16 cellular contexts compared by ENCODE assay signal in the genomic region with DNA sequence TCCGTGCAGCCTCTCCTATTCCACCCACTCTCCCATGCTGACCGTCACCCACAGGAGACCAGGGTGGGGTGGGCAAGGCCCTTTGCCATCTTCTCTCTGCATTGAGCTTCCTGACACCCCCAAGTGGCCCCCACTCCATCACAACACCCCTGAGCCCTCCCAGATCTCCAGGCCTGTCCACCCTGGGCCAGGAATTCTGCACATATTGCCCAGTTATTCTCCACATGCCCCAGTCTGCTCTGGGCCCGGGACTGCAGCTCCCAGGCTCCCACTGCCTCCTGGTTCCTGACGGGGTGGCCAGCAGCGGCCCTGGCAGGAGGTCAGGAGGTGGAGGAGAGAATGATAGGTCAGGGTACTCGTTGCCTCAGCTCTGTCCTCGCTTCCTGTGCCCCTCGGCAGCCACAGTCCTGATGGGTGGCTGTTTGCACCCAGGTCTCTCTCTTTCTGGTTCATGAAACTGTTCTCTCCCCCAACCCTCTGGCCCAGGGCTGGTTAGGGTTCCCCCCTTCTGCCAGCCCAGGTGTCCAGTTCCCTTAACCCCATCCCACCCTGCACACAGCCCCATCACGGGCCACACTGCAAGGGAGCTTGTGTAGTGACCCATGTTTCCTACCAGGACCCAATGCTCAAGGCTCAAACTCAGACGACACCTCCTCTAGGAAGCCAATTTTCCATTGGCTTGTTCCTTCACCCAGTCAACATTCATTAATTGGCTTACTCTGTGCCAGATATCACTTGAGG. TPM values are rescaled to one million over a fixed set of nuclear protein-coding genes. Genes with fewer than 3 reads are reported as not detected.
DNase-seq lines count a peak whose midpoint lies in the region; ATAC-seq and TF ChIP-seq lines count a peak whose summit lies in the region.
"Had no signal": no experiment of that assay in that cellular context is flagged by ENCODE, and none has a peak within 500 bp of the region (broad histone marks: within the 10 kb centered on the region; RNA-seq: fewer than 3 reads in every experiment).

No MANE protein-coding gene starts in this region.

- ATAC-seq in GM18909 (IDR thresholded peaks at IDR 0.05; ENCODE audit: poor library complexity, unreplicated experiment) (no peak), GM21737 (IDR thresholded peaks at IDR 0.05; ENCODE audit: unreplicated experiment) (no peak)
- ATAC-seq: T-cell had no signal

- intact Hi-C loops in activated T-helper 1 cell treated with anti-CD3 and anti-CD28 coated beads, Interleukin-12 subunit alpha, Interleukin-12 subunit beta, Interleukin-2, Interleukin-4 antibody, amounts not matched to agents 30 ng/mL and 10 ng/mL and 1 ng/mL, durations not matched to agents 14 hours and 24 hours and 36 hours (cut with micrococcal nuclease): no loop called here
- intact Hi-C loops in spleen (cut with DNase I; ENCODE audit: low total_unique reads): no loop called here

- no peak overlapping the region for H3K4me3 Mint-ChIP-seq in HFFc6
- no peak overlapping the region for H3K4me3 Mint-ChIP-seq in activated T-helper 1 cell treated with anti-CD3 and anti-CD28 coated beads, Interleukin-12 subunit alpha, Interleukin-12 subunit beta, Interleukin-2, Interleukin-4 antibody, amounts not matched to agents 30 ng/mL and 10 ng/mL and 1 ng/mL, durations not matched to agents 14 hours and 24 hours and 36 hours
- H3K4me3 Mint-ChIP-seq in type B pancreatic cell: no peak overlapping the region
- H3K4me3 Mint-ChIP-seq: activated naive CD4-positive, alpha-beta T cell treated with anti-CD3 and anti-CD28 coated beads, Interleukin-2, amount 10 ng/mL, durations not matched to agents 7 days and 5 days; T-cell had no signal

- TF ChIP-seq POLR2A in spleen (IDR thresholded peaks at IDR 0.05): no peak

- H3K9me3 Mint-ChIP-seq in HFFc6: no peaks in the 10 kb centered on the region
- H3K9me3 Mint-ChIP-seq in activated T-helper 1 cell treated with anti-CD3 and anti-CD28 coated beads, Interleukin-12 subunit alpha, Interleukin-12 subunit beta, Interleukin-2, Interleukin-4 antibody, amounts not matched to agents 30 ng/mL and 10 ng/mL and 1 ng/mL, durations not matched to agents 14 hours and 24 hours and 36 hours: no peaks in the 10 kb centered on the region
- no peaks in the 10 kb centered on the region for H3K9me3 Mint-ChIP-seq in type B pancreatic cell
- H3K9me3 Mint-ChIP-seq: activated naive CD4-positive, alpha-beta T cell treated with anti-CD3 and anti-CD28 coated beads, Interleukin-2, amount 10 ng/mL, durations not matched to agents 7 days and 5 days; T-cell had no signal

- H3K36me3 ChIP-seq in spleen: no peaks in the 10 kb centered on the region
- H3K36me3 ChIP-seq: neutrophil, prostate gland, SJSA1 had no signal

- H3K27me3 Mint-ChIP-seq in HFFc6 (ENCODE audit: insufficient read depth) (peaks cover 21% of the 10 kb centered on the region), type B pancreatic cell (no peaks in the 10 kb centered on the region)
- H3K27me3 Mint-ChIP-seq in activated T-helper 1 cell treated with anti-CD3 and anti-CD28 coated beads, Interleukin-12 subunit alpha, Interleukin-12 subunit beta, Interleukin-2, Interleukin-4 antibody, amounts not matched to agents 30 ng/mL and 10 ng/mL and 1 ng/mL, durations not matched to agents 14 hours and 24 hours and 36 hours (ENCODE audit: insufficient read depth): no peaks in the 10 kb centered on the region
- H3K27me3 Mint-ChIP-seq: T-cell had no signal

- no peaks in the 10 kb centered on the region for H3K36me3 Mint-ChIP-seq in HFFc6 (ENCODE audit: low read depth)
- H3K36me3 Mint-ChIP-seq in activated T-helper 1 cell treated with anti-CD3 and anti-CD28 coated beads, Interleukin-12 subunit alpha, Interleukin-12 subunit beta, Interleukin-2, Interleukin-4 antibody, amounts not matched to agents 30 ng/mL and 10 ng/mL and 1 ng/mL, durations not matched to agents 14 hours and 24 hours and 36 hours (ENCODE audit: low read depth): no peaks in the 10 kb centered on the region
- no peaks in the 10 kb centered on the region for H3K36me3 Mint-ChIP-seq in type B pancreatic cell
- H3K36me3 Mint-ChIP-seq: activated naive CD4-positive, alpha-beta T cell treated with anti-CD3 and anti-CD28 coated beads, Interleukin-2, amount 10 ng/mL, durations not matched to agents 7 days and 5 days; T-cell had no signal

- peak overlapping the region; percentile 52; the same call in 1 of the 2 replicates for H3K27ac Mint-ChIP-seq in HFFc6
- H3K27ac Mint-ChIP-seq in activated T-helper 1 cell treated with anti-CD3 and anti-CD28 coated beads, Interleukin-12 subunit alpha, Interleukin-12 subunit beta, Interleukin-2, Interleukin-4 antibody, amounts not matched to agents 30 ng/mL and 10 ng/mL and 1 ng/mL, durations not matched to agents 14 hours and 24 hours and 36 hours: peak overlapping the region; percentile 21
- H3K27ac Mint-ChIP-seq in type B pancreatic cell: no peak overlapping the region
- H3K27ac Mint-ChIP-seq: activated naive CD4-positive, alpha-beta T cell treated with anti-CD3 and anti-CD28 coated beads, Interleukin-2, amount 10 ng/mL, durations not matched to agents 7 days and 5 days; T-cell had no signal

- H3K4me1 Mint-ChIP-seq in HFFc6 (ENCODE audit: low read depth) (peaks cover 39% of the 10 kb centered on the region), type B pancreatic cell (ENCODE audit: unreplicated experiment) (no peaks in the 10 kb centered on the region)
- H3K4me1 Mint-ChIP-seq in activated T-helper 1 cell treated with anti-CD3 and anti-CD28 coated beads, Interleukin-12 subunit alpha, Interleukin-12 subunit beta, Interleukin-2, Interleukin-4 antibody, amounts not matched to agents 30 ng/mL and 10 ng/mL and 1 ng/mL, durations not matched to agents 14 hours and 24 hours and 36 hours (ENCODE audit: low read depth): peaks cover 5% of the 10 kb centered on the region
- H3K4me1 Mint-ChIP-seq: activated naive CD4-positive, alpha-beta T cell treated with anti-CD3 and anti-CD28 coated beads, Interleukin-2, amount 10 ng/mL, durations not matched to agents 7 days and 5 days had no signal

- H3K27me3 ChIP-seq in layer of hippocampus (ENCODE audit: control insufficient read depth, insufficient read depth, low read length) (no peaks in the 10 kb centered on the region), spleen (replicated peaks in 1 of 7) (no peaks in the 10 kb centered on the region)
- H3K27me3 ChIP-seq: neutrophil had no signal

- 86 to 93% (median 92%) methylated on average over 9 to 10 of the region's 10 CpGs for WGBS in spleen, 5 donors

- H3K27ac ChIP-seq in layer of hippocampus (ENCODE audit: low read depth, low read length): peak overlapping the region; percentile 8
- H3K27ac ChIP-seq in spleen: no peak overlapping the region
- H3K27ac ChIP-seq: neutrophil, prostate gland, SJSA1 had no signal

- no peak overlapping the region for H3K4me3 ChIP-seq in spleen
- H3K4me3 ChIP-seq: prostate gland, SJSA1 had no signal

- DNase-seq in HFFc6 (no peak), spleen (peak; percentile 61), type B pancreatic cell (ENCODE audit: extremely low spot score, unreplicated experiment) (no peak), AG08395 (ENCODE audit: low spot score) (no peak)
- no peak for DNase-seq in activated T-helper 1 cell treated with anti-CD3 and anti-CD28 coated beads, Interleukin-12 subunit alpha, Interleukin-12 subunit beta, Interleukin-2, Interleukin-4 antibody, amounts not matched to agents 30 ng/mL and 10 ng/mL and 1 ng/mL, durations not matched to agents 14 hours and 24 hours and 36 hours (ENCODE audit: low spot score)
- DNase-seq: activated CD4-positive, CD25-positive, alpha-beta regulatory T cell; activated naive CD4-positive, alpha-beta T cell treated with anti-CD3 and anti-CD28 coated beads, Interleukin-2, amount 10 ng/mL, durations not matched to agents 7 days and 5 days; NCI-H1417; NCI-H2081; T-cell had no signal

- TF ChIP-seq CTCF in HFFc6 (IDR thresholded peaks at IDR 0.05) (no peak), spleen (IDR thresholded peaks at IDR 0.05 in 8 of 11, conservative IDR thresholded peaks at IDR 0.05 in 3 of 11) (no peak), type B pancreatic cell (conservative IDR thresholded peaks at IDR 0.05) (no peak)

- no peaks in the 10 kb centered on the region for H3K9me3 ChIP-seq in spleen
- H3K9me3 ChIP-seq: neutrophil, prostate gland, SJSA1 had no signal

- peaks cover 0 to 20% (median 11%) of the 10 kb centered on the region in 6 donors for H3K4me1 ChIP-seq in spleen
- H3K4me1 ChIP-seq: prostate gland, SJSA1 had no signal

RNA-seq across cellular contexts. Expression of a gene that starts 47.3 kb away (rescaled TPM):
- 10 to 100 TPM; 21.1 to 25.1 (median 21.9) TPM for total RNA-seq in HFFc6 (2021; fragmentation: NEBNext Ultra II Directional; extraction: Animal tissue kit (Norgen Biotek cat#: 25700))
- 24.9 and 31.4 TPM in 2 replicates for total RNA-seq in activated T-helper 1 cell treated with anti-CD3 and anti-CD28 coated beads, Interleukin-12 subunit alpha, Interleukin-12 subunit beta, Interleukin-2, Interleukin-4 antibody, amounts not matched to agents 30 ng/mL and 10 ng/mL and 1 ng/mL, durations not matched to agents 14 hours and 24 hours and 36 hours
- total RNA-seq in spleen (100 to 1,000 TPM; 107 to 170 (median 123) TPM), type B pancreatic cell (ENCODE audit: low replicate concordance) (28.5 and 33.1 TPM in 2 replicates)
- polyA plus RNA-seq in spleen: 10 to 100 TPM; 23.0 to 39.1 (median 38.7) TPM
